ENCODE assay signal across 1 cellular context in the genomic region with DNA sequence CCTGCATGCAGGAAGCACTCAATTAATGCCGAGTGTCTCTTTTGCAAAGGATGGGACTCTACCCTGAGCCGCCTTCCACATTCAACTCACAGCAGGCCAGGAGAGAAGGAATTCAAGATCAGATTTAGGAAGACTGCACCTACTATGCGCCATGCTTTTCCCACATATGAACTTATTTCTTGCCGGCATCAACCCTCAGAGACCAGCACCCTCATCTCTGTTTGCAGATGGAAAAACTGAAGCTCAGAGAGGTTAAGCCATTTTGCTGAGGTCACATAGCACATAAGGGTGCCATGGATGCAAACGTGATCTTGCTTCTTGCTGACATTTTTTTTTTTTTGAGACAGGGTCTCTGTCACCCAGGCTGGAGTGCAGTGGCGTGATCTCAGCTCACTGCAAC.
TF ChIP-seq lines count a peak whose summit lies in the region.

No MANE protein-coding gene starts in this region.

TF ChIP-seq in GM23338, 12 proteins besides CTCF, POLR2A, EP300 and RAD21 (continued from another document):
- TF ChIP-seq, protein P1, sequence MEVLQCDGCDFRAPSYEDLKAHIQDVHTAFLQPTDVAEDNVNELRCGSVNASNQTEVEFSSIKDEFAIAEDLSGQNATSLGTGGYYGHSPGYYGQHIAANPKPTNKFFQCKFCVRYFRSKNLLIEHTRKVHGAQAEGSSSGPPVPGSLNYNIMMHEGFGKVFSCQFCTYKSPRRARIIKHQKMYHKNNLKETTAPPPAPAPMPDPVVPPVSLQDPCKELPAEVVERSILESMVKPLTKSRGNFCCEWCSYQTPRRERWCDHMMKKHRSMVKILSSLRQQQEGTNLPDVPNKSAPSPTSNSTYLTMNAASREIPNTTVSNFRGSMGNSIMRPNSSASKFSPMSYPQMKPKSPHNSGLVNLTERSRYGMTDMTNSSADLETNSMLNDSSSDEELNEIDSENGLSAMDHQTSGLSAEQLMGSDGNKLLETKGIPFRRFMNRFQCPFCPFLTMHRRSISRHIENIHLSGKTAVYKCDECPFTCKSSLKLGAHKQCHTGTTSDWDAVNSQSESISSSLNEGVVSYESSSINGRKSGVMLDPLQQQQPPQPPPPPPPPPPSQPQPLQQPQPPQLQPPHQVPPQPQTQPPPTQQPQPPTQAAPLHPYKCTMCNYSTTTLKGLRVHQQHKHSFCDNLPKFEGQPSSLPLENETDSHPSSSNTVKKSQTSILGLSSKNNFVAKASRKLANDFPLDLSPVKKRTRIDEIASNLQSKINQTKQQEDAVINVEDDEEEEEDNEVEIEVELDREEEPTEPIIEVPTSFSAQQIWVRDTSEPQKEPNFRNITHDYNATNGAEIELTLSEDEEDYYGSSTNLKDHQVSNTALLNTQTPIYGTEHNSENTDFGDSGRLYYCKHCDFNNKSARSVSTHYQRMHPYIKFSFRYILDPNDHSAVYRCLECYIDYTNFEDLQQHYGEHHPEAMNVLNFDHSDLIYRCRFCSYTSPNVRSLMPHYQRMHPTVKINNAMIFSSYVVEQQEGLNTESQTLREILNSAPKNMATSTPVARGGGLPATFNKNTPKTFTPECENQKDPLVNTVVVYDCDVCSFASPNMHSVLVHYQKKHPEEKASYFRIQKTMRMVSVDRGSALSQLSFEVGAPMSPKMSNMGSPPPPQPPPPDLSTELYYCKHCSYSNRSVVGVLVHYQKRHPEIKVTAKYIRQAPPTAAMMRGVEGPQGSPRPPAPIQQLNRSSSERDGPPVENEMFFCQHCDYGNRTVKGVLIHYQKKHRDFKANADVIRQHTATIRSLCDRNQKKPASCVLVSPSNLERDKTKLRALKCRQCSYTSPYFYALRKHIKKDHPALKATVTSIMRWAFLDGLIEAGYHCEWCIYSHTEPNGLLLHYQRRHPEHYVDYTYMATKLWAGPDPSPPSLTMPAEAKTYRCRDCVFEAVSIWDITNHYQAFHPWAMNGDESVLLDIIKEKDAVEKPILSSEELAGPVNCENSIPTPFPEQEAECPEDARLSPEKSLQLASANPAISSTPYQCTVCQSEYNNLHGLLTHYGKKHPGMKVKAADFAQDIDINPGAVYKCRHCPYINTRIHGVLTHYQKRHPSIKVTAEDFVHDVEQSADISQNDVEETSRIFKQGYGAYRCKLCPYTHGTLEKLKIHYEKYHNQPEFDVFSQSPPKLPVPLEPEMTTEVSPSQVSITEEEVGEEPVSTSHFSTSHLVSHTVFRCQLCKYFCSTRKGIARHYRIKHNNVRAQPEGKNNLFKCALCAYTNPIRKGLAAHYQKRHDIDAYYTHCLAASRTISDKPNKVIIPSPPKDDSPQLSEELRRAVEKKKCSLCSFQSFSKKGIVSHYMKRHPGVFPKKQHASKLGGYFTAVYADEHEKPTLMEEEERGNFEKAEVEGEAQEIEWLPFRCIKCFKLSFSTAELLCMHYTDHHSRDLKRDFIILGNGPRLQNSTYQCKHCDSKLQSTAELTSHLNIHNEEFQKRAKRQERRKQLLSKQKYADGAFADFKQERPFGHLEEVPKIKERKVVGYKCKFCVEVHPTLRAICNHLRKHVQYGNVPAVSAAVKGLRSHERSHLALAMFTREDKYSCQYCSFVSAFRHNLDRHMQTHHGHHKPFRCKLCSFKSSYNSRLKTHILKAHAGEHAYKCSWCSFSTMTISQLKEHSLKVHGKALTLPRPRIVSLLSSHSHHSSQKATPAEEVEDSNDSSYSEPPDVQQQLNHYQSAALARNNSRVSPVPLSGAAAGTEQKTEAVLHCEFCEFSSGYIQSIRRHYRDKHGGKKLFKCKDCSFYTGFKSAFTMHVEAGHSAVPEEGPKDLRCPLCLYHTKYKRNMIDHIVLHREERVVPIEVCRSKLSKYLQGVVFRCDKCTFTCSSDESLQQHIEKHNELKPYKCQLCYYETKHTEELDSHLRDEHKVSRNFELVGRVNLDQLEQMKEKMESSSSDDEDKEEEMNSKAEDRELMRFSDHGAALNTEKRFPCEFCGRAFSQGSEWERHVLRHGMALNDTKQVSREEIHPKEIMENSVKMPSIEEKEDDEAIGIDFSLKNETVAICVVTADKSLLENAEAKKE (CRISPR knock-in tag; IDR thresholded peaks at IDR 0.05) = no peak
